Comparison of ENCODE assay signal across 24 cellular contexts in the genomic region with DNA sequence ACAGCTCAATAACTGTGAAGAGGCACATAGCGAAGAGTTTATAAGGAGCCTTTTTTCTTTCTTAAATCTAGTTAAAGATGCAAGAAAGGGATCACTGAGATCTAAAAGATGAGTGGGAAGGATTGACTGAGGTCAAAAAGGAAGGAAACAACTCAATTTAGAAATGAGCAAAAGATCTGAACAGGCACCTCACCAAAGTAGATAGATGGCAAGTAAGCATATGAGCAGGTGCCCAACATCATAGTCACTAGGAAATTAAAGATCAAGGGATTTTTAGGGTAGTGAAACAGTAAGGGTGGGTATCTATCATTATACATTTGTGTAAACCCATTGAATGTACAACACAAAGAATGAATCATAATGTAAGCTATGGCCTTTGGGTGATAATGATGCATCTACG.
"Had no signal": no experiment of that assay in that cellular context is flagged by ENCODE, and none has a peak within 500 bp of the region (broad histone marks: within the 10 kb centered on the region; RNA-seq: fewer than 3 reads in every experiment).

No MANE protein-coding gene starts in this region.

- H3K36me3 ChIP-seq: colonic mucosa, esophagus squamous epithelium, gastrocnemius medialis, heart right ventricle, left lung, lower lobe of right lung had no signal

- H3K4me1 ChIP-seq: colonic mucosa had no signal

- DNase-seq: colonic mucosa; cortex of kidney; effector CD8-positive, alpha-beta T cell; effector memory CD8-positive, alpha-beta T cell; endodermal cell; erythroblast; esophagus squamous epithelium; foreskin fibroblast; foreskin melanocyte; gastrocnemius medialis; glutamatergic neuron; head of caudate nucleus; heart right ventricle; hippocampal formation; left cardiac atrium; left lung; left ventricle myocardium superior; lower lobe of right lung; mesenchymal stem cell; mucosa of descending colon had no signal

- H3K4me3 ChIP-seq: colonic mucosa, esophagus squamous epithelium, gastrocnemius medialis, heart right ventricle, left lung, lower lobe of right lung, mucosa of descending colon had no signal

- H3K27me3 ChIP-seq: colonic mucosa, esophagus squamous epithelium, gastrocnemius medialis, heart right ventricle, left lung had no signal

- ATAC-seq: effector memory CD8-positive, alpha-beta T cell; esophagus mucosa; lower lobe of right lung; mucosa of descending colon had no signal

- H3K9me3 ChIP-seq: colonic mucosa, esophagus squamous epithelium, gastrocnemius medialis, lower lobe of right lung, mucosa of descending colon had no signal

- H3K9me3 Mint-ChIP-seq: effector memory CD8-positive, alpha-beta T cell had no signal

- H3K4me3 Mint-ChIP-seq: dendritic cell treated with granulocyte-macrophage colony-stimulating factor and Interleukin-4, amounts not matched to agents 40 ng/mL and 50 ng/mL, for 4 days; effector memory CD8-positive, alpha-beta T cell; endodermal cell; mesothelial cell of epicardium had no signal

- H3K27ac Mint-ChIP-seq: dendritic cell treated with granulocyte-macrophage colony-stimulating factor and Interleukin-4, amounts not matched to agents 40 ng/mL and 50 ng/mL, for 4 days; effector memory CD8-positive, alpha-beta T cell; endodermal cell; mesothelial cell of epicardium had no signal

- H3K27ac ChIP-seq: colonic mucosa, epithelial cell of prostate, left lung, lower lobe of right lung had no signal

- H3K27me3 Mint-ChIP-seq: dendritic cell treated with granulocyte-macrophage colony-stimulating factor and Interleukin-4, amounts not matched to agents 40 ng/mL and 50 ng/mL, for 4 days; effector memory CD8-positive, alpha-beta T cell had no signal
